ENCODE assay signal across 25 cellular contexts in the genomic region with DNA sequence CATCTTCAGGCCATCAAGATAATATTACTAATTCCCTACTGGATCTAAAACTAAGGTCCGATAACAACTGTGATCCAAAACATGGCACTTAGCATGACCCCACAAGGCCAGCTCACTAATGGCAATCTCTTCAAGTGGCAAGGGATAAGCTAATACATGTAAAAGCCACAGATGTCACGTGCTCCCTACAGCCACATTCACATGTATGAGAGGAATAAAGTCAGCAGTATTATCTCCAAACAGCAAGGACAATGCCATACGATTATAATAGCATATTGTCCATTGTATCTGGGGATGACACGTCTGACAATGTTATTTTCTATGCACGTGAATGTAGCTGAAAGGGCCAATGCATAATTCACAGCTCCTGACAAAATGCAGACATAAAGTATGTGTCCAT. TPM values are rescaled to one million over a fixed set of nuclear protein-coding genes. Genes with fewer than 3 reads are reported as not detected.
"Had no signal": no experiment of that assay in that cellular context is flagged by ENCODE, and none has a peak within 500 bp of the region (broad histone marks: within the 10 kb centered on the region; RNA-seq: fewer than 3 reads in every experiment).

No MANE protein-coding gene starts in this region.

- H3K4me3 ChIP-seq: SJCRH30 had no signal

- DNase-seq: activated CD4-positive, alpha-beta memory T cell treated with anti-CD3 and anti-CD28 coated beads for 36 hours; activated CD4-positive, alpha-beta T cell treated with anti-CD3 and anti-CD28 coated beads, Interleukin-2, amount 10 ng/mL, durations not matched to agents 7 days and 5 days; activated CD4-positive, CD25-positive, alpha-beta regulatory T cell; activated CD8-positive, alpha-beta memory T cell treated with anti-CD3 and anti-CD28 coated beads for 24 hours; activated gamma-delta T cell; activated naive CD4-positive, alpha-beta T cell treated with anti-CD3 and anti-CD28 coated beads for 36 hours; activated T-cell treated with anti-CD3 and anti-CD28 coated beads, Interleukin-2, amount 50 U/mL, for 4 hours; brain microvascular endothelial cell; Karpas-422; MM.1S; NCI-H146; NCI-H187 treated with DMSO at 0.1 percent for 48 hours; NCI-H2081 treated with DMSO at 0.1 percent for 48 hours; NCI-H2227 treated with DMSO at 0.1 percent for 48 hours; NCI-H446 treated with DMSO at 0.1 percent for 48 hours; NCI-H524 treated with DMSO at 0.1 percent for 48 hours; NCI-H774; RPMI8226; SJCRH30; SK-N-SH; T-helper 1 cell had no signal

- H3K9me3 ChIP-seq: SJCRH30, SK-N-SH had no signal

- ATAC-seq: activated T-cell treated with anti-CD3 and anti-CD28 coated beads, Interleukin-2, amount 50 U/mL, for 4 hours; Panc1; Right ventricle myocardium inferior had no signal

- H3K4me2 ChIP-seq: SK-N-SH had no signal

- H3K27ac ChIP-seq: brain microvascular endothelial cell, SJCRH30, VCaP had no signal

- H3K36me3 ChIP-seq: SJCRH30 had no signal

- H3K9me2 ChIP-seq: SK-N-SH had no signal

- H3K27me3 ChIP-seq: brain microvascular endothelial cell, SJCRH30 had no signal

- H3K9ac ChIP-seq: SK-N-SH had no signal

RNA-seq across cellular contexts. Expression of a gene that starts 56.0 kb away (rescaled TPM):
- total RNA-seq: OCI-LY7 had no signal
